Comparison of ENCODE assay signal across 8 cellular contexts in the genomic region with DNA sequence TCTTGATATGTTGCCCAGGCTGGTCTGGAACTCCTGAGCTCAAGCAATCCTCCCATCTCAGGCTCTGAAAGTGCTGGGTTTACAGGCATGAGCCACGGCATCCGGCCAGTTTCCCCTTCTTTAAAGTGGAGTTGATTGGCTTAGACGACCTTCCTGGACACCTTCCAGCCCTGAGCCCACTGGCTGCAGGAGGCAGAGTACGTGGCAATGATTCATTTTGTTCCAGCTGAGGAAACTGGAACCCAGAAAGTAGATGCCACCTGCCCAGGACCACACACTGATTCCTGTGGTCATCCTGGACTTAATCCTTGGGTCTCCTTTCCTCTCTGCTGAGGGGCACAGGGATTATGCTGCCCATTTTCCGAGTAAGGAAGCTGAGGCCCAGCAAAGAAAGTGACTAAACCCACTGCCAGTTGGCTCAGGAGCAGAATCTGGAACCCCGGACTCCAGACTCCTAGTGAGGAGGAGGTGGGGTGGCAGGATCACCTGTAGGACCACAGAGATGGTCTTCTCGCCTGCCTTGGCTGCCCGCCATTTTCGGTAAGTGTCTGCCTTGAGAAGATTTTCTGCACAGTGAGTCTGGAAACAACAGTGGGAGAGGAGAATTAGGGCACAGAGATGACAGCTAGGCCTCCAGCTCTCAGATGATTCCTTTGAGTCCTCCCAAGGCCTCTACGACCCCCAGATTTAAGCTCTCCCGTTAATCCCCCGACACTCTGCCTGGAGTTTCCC. TPM values are rescaled to one million over a fixed set of nuclear protein-coding genes. Genes with fewer than 3 reads are reported as not detected.
A peak's percentile ranks its signal among the peaks of the same experiment; 100 is the strongest.
DNase-seq lines count a peak whose midpoint lies in the region; ATAC-seq and TF ChIP-seq lines count a peak whose summit lies in the region.

No MANE protein-coding gene starts in this region.

- peaks cover 35% of the 10 kb centered on the region for H3K79me2 ChIP-seq in DOHH2 (ENCODE audit: control insufficient read depth, low read length)

- peaks cover 17% of the 10 kb centered on the region for H3K36me3 ChIP-seq in DOHH2 (ENCODE audit: control insufficient read depth, low read length)

- peaks cover 49 to 65% (median 55%) of the 10 kb centered on the region in 3 donors for H3K4me1 Mint-ChIP-seq in naive B cell

- no peaks in the 10 kb centered on the region for H3K27me3 Mint-ChIP-seq in naive B cell

- peaks cover 14% of the 10 kb centered on the region for H3K4me1 ChIP-seq in DOHH2 (ENCODE audit: control insufficient read depth, low read length)

- H3K4me3 Mint-ChIP-seq in naive B cell = peak overlapping the region; percentile 97 to 99 (median 98)

- H3K36me3 Mint-ChIP-seq in naive B cell = peaks cover 0 to 8% of the 10 kb centered on the region in 2 donors

- no peaks in the 10 kb centered on the region for H3K9me3 ChIP-seq in DOHH2 (ENCODE audit: control insufficient read depth, insufficient read depth, low read length)

- ATAC-seq in naive B cell (ENCODE audit: low read depth in 2 of 2) = no peak
- no peak for ATAC-seq in GM19397 (IDR thresholded peaks at IDR 0.05; ENCODE audit: unreplicated experiment)
- ATAC-seq in HG02588 (IDR thresholded peaks at IDR 0.05; ENCODE audit: unreplicated experiment) = no peak

- TF ChIP-seq CTCF in DOHH2 (IDR thresholded peaks at IDR 0.05; ENCODE audit: low read depth, low read length, poor library complexity, severe bottlenecking) = no peak

- no peaks in the 10 kb centered on the region for H4K20me1 ChIP-seq in DOHH2 (ENCODE audit: control insufficient read depth, insufficient read depth, low read depth, low read length)

- no peaks in the 10 kb centered on the region for H3F3A ChIP-seq in DOHH2 (ENCODE audit: control insufficient read depth, insufficient read depth)

- H3K27ac Mint-ChIP-seq in naive B cell = peak overlapping the region; percentile 97 to 99 (median 98)

- H3K9me3 Mint-ChIP-seq in naive B cell = no peaks in the 10 kb centered on the region

- H3K27ac ChIP-seq in DOHH2 (ENCODE audit: low read depth, low read length) (peak overlapping the region; percentile 22), cingulate gyrus (ENCODE audit: low read depth, low read length) (peak overlapping the region; percentile 92)

- peaks cover 8% of the 10 kb centered on the region; the same call in 1 of the 2 replicates for H3K27me3 ChIP-seq in DOHH2 (ENCODE audit: control insufficient read depth, low read length)

- H3K4me3 ChIP-seq in DOHH2 (ENCODE audit: low read length) = peak overlapping the region; percentile 88

- peak overlapping the region; percentile 88 for H3K4me2 ChIP-seq in DOHH2 (ENCODE audit: low read length)

- no peaks in the 10 kb centered on the region for H3K9me2 ChIP-seq in DOHH2 (replicated peaks; ENCODE audit: control insufficient read depth, low read length)

- DNase-seq in NCI-H69 (lab: John Stamatoyannopoulos, UW) = peak; percentile 45
- DNase-seq in naive B cell = no peak
- no peak for DNase-seq in NCI-H187 treated with DMSO at 0.1 percent for 48 hours (lab: John Stamatoyannopoulos, UW)
- DNase-seq in medulla oblongata (ENCODE audit: extremely low spot score) = no peak

RNA-seq across cellular contexts. Expression of a gene that starts 0.7 kb away (rescaled TPM):
- 10 to 100 TPM; 24.4 to 32.4 (median 29.6) TPM for polyA plus RNA-seq in naive B cell (ENCODE audit: low read depth in 6 of 6)

RNA-seq across cellular contexts. Expression of a gene that starts 1.0 kb away (rescaled TPM):
- 1 to 10 TPM in 5 of 6 donors, not detected in 1; 1.1 to 2.6 (median 2.0) TPM for polyA plus RNA-seq in naive B cell (ENCODE audit: low read depth in 6 of 6)

RNA-seq across cellular contexts. Expression of a gene that starts 21.3 kb away (rescaled TPM):
- 1 to 10 TPM in 4 of 6 donors, under 1 TPM in 1, not detected in 1; 0.93 to 2.4 (median 1.3) TPM for polyA plus RNA-seq in naive B cell (ENCODE audit: low read depth in 6 of 6)

RNA-seq across cellular contexts. Expression of a gene that starts 21.8 kb away (rescaled TPM):
- polyA plus RNA-seq in naive B cell (ENCODE audit: low read depth in 6 of 6) = 10 to 100 TPM in 3 of 6 donors, 1 to 10 TPM in 3; 2.3 to 13.6 (median 10.1) TPM

RNA-seq across cellular contexts. Expression of a gene that starts 37.3 kb away (rescaled TPM):
- under 1 TPM in 3 of 6 donors, not detected in 3; 0.24 to 0.73 (median 0.25) TPM for polyA plus RNA-seq in naive B cell (ENCODE audit: low read depth in 6 of 6)
